8 cellular contexts compared by ENCODE assay signal in the genomic region with DNA sequence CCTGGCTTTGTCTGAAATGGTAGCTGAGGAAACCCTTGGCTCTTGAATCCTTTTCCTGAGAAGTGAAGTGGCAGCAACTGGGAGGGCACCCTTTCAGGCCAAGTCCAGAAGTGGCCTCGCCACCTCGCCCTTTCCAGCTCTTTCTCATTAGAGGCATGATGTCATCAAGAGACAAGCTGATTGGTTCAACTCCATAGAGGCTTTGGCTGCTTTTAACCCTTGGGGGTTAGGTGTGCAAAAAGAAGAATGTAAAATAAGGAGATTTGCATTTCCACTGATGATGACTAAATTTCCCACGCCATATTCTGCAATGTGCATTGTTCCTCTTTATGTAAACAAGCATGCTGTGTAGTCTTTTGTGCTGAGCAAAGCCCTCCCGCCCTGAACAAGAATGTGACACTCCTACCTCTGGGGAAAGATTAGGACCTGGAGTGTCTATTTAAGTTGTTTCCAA.
A peak's percentile ranks its signal among the peaks of the same experiment; 100 is the strongest.
DNase-seq lines count a peak whose midpoint lies in the region; ATAC-seq and TF ChIP-seq lines count a peak whose summit lies in the region.

No MANE protein-coding gene starts in this region.

- no peaks in the 10 kb centered on the region for H3K36me3 ChIP-seq in gastroesophageal sphincter

- no peaks in the 10 kb centered on the region for H3K9me3 ChIP-seq in gastroesophageal sphincter

- H3K4me1 Mint-ChIP-seq in progenitor cell of endocrine pancreas (ENCODE audit: low read depth) = peaks cover 33% of the 10 kb centered on the region

- H3K27ac ChIP-seq in RWPE1 (peak overlapping the region; percentile 47; the same call in 1 of the 2 replicates), gastroesophageal sphincter (peak overlapping the region; percentile 86 to 99 (median 98))

- H3K27me3 Mint-ChIP-seq in progenitor cell of endocrine pancreas = no peaks in the 10 kb centered on the region

- no peaks in the 10 kb centered on the region for H3K9me3 Mint-ChIP-seq in progenitor cell of endocrine pancreas (ENCODE audit: low read depth)

- H3K4me1 ChIP-seq in gastroesophageal sphincter = peaks cover 38 to 100% (median 61%) of the 10 kb centered on the region in 3 donors

- WGBS in gastroesophageal sphincter (ENCODE audit: low coverage in 1 of 2), 2 donors = 5 to 22% methylated on average over 3 of the region's 4 CpGs

- CTCF ChIA-PET in RWPE1 (lab: Yijun Ruan, JAX) = no interaction called here

- H3K27ac Mint-ChIP-seq in progenitor cell of endocrine pancreas = peak overlapping the region; percentile 88

- H3K4me3 Mint-ChIP-seq in progenitor cell of endocrine pancreas (ENCODE audit: low read depth) = no peak overlapping the region

- no peak for TF ChIP-seq EP300 in gastroesophageal sphincter (IDR thresholded peaks at IDR 0.05)

- ATAC-seq in gastroesophageal sphincter (peak; percentile 77), HG03521 (IDR thresholded peaks at IDR 0.05; ENCODE audit: unreplicated experiment) (no peak), HG03342 (IDR thresholded peaks at IDR 0.05; ENCODE audit: unreplicated experiment) (no peak), GM21447 (IDR thresholded peaks at IDR 0.05; ENCODE audit: unreplicated experiment) (no peak)

- DNase-seq in HT-29 (ENCODE audit: low spot score) (peak; percentile 87), RWPE1 (ENCODE audit: low spot score) (peak; percentile 80), progenitor cell of endocrine pancreas (ENCODE audit: low spot score, unreplicated experiment) (no peak)
- DNase-seq in activated CD4-positive, alpha-beta T cell treated with anti-CD3 and anti-CD28 coated beads, Interleukin-2, amount 50 U/mL, for 4 hours = no peak

- TF ChIP-seq POLR2A in gastroesophageal sphincter (IDR thresholded peaks at IDR 0.05) = no peak

- peaks cover 5% of the 10 kb centered on the region for H3K36me3 Mint-ChIP-seq in progenitor cell of endocrine pancreas (ENCODE audit: insufficient read depth)

- TF ChIP-seq CTCF in RWPE1 (conservative IDR thresholded peaks at IDR 0.05; ENCODE audit: low read depth) (no peak), gastroesophageal sphincter (IDR thresholded peaks at IDR 0.05) (peak in 1 of 4 experiments; percentile 32), progenitor cell of endocrine pancreas (IDR thresholded peaks at IDR 0.05; ENCODE audit: unreplicated experiment) (no peak)

- H3K4me3 ChIP-seq in gastroesophageal sphincter = peak overlapping the region; percentile 5 to 17

- POLR2A ChIA-PET in RWPE1 (lab: Yijun Ruan, JAX; ENCODE audit: low non-redundant PET) = no interaction called here

- no peaks in the 10 kb centered on the region for H3K27me3 ChIP-seq in gastroesophageal sphincter

Comparison
In these comparisons a context has a peak if more than half of its experiments do, and no peak if none do; other contexts are left out.
1. DNase-seq: peak in HT-29 (single experiment) and RWPE1 (single experiment); none in progenitor cell of endocrine pancreas (single experiment) and activated CD4-positive, alpha-beta T cell treated with anti-CD3 and anti-CD28 coated beads, Interleukin-2, amount 50 U/mL, for 4 hours (0 of 2).